Comparison of ENCODE assay signal across 25 cellular contexts in genomic region chr6:6753301-6753700, GRCh38.
A peak's percentile ranks its signal among the peaks of the same experiment; 100 is the strongest.
DNase-seq lines count a peak whose midpoint lies in the region; ATAC-seq, FAIRE-seq and TF ChIP-seq lines count a peak whose summit lies in the region.
"Had no signal": no experiment of that assay in that cellular context is flagged by ENCODE, and none has a peak within 500 bp of the region (broad histone marks: within the 10 kb centered on the region; RNA-seq: fewer than 3 reads in every experiment).

No MANE protein-coding gene starts in this region.

- H3K9ac ChIP-seq in endodermal cell (ENCODE audit: extremely low read depth, low read length, poor library complexity, severe bottlenecking) = no peak overlapping the region

- FAIRE-seq in GM19239 (lab: Jason Lieb, UNC) = no peak
- FAIRE-seq: GM12892, HTR-8/SVneo had no signal

- no peak for ATAC-seq in heart right ventricle

- no peak overlapping the region for H3K4me3 ChIP-seq in cardiac muscle cell
- no peak overlapping the region for H3K4me3 ChIP-seq in heart right ventricle
- H3K4me3 ChIP-seq in endodermal cell (ENCODE audit: low read length) = peak overlapping the region; percentile 20
- H3K4me3 ChIP-seq: MG63, SJCRH30 had no signal

- H3K27ac Mint-ChIP-seq in endodermal cell = peak overlapping the region; percentile 77
- H3K27ac Mint-ChIP-seq in nephron = peak overlapping the region; percentile 84 to 96 (median 85)

- H3K36me3 Mint-ChIP-seq in endodermal cell (ENCODE audit: low read depth) (no peaks in the 10 kb centered on the region), nephron (ENCODE audit: low read depth) (no peaks in the 10 kb centered on the region)

- H3K4me1 ChIP-seq in cardiac muscle cell (ENCODE audit: low read depth) (peaks cover 38% of the 10 kb centered on the region), heart right ventricle (peaks cover 16 to 50% (median 36%) of the 10 kb centered on the region in 9 donors), endodermal cell (ENCODE audit: control insufficient read depth, insufficient read depth, low read length) (peaks cover 11% of the 10 kb centered on the region)
- H3K4me1 ChIP-seq: SJCRH30 had no signal

- intact Hi-C loops in heart right ventricle (cut with DNase I) (loop anchor here in 2 of 10 donors (5.0 to 10.0 kb wide), 3 partner anchors 62 to 224 kb away; no protein-coding TSS in a partner anchor), head of caudate nucleus (cut with DNase I) (no loop called here)

- WGBS in heart right ventricle, 2 donors = 97 to 99% methylated on average over 8 of the region's 8 CpGs
- WGBS in endodermal cell (ENCODE audit: insufficient coverage in 1 of 2, insufficient read length in 1 of 2), 2 experiments = 92 to 93% methylated on average over 6 to 8 of the region's 8 CpGs

- H3K27ac ChIP-seq in cardiac muscle cell = peak overlapping the region; percentile 8
- no peak overlapping the region for H3K27ac ChIP-seq in heart right ventricle
- H3K27ac ChIP-seq in endodermal cell (ENCODE audit: low read depth, low read length) = no peak overlapping the region
- H3K27ac ChIP-seq: 22Rv1, SJCRH30 had no signal

- H3K27me3 Mint-ChIP-seq in endodermal cell (ENCODE audit: insufficient read depth) = peaks cover 6% of the 10 kb centered on the region
- peaks cover 29% of the 10 kb centered on the region for H3K27me3 Mint-ChIP-seq in nephron (ENCODE audit: low read depth)

- DNase-seq in cardiac muscle cell (ENCODE audit: low read depth in 1 of 2, low spot score in 1 of 2) (no peak), heart right ventricle (no peak), endodermal cell (no peak), head of caudate nucleus (no peak), DMS 273 (lab: John Stamatoyannopoulos, UW; ENCODE audit: unreplicated experiment) (no peak), GM19239 (ENCODE audit: insufficient read length, low spot score) (no peak), globus pallidus (ENCODE audit: low spot score) (no peak)
- DNase-seq: BE2C, Calu3, DMS153, DND-41, H7, KBM-7, MG63, NCI-H1105 treated with DMSO at 0.1 percent for 48 hours, NCI-H146, NCI-H1930, NCI-H2107, NCI-H524, NCI-H774, SJCRH30 had no signal

- no peaks in the 10 kb centered on the region for H3K9me3 ChIP-seq in cardiac muscle cell (ENCODE audit: low read depth)
- no peaks in the 10 kb centered on the region for H3K9me3 ChIP-seq in heart right ventricle
- H3K9me3 ChIP-seq in endodermal cell (ENCODE audit: control insufficient read depth, low read length) = no peaks in the 10 kb centered on the region
- H3K9me3 ChIP-seq: BE2C, MG63, SJCRH30 had no signal

- peaks cover 27% of the 10 kb centered on the region for H3K4me1 Mint-ChIP-seq in endodermal cell
- H3K4me1 Mint-ChIP-seq in nephron = peaks cover 43% of the 10 kb centered on the region

- no peak overlapping the region for H3K4me3 Mint-ChIP-seq in endodermal cell
- H3K4me3 Mint-ChIP-seq in nephron = no peak overlapping the region

- no peaks in the 10 kb centered on the region for H3K27me3 ChIP-seq in cardiac muscle cell
- no peaks in the 10 kb centered on the region for H3K27me3 ChIP-seq in heart right ventricle
- no peaks in the 10 kb centered on the region for H3K27me3 ChIP-seq in endodermal cell (ENCODE audit: control insufficient read depth, insufficient read depth, low read length, poor library complexity, severe bottlenecking)
- H3K27me3 ChIP-seq: BE2C, MG63, SJCRH30 had no signal

- TF ChIP-seq CTCF in cardiac muscle cell (IDR thresholded peaks at IDR 0.05; ENCODE audit: low read depth, low read length) = no peak
- no peak for TF ChIP-seq CTCF in heart right ventricle (IDR thresholded peaks at IDR 0.05)
- TF ChIP-seq CTCF in endodermal cell (conservative IDR thresholded peaks at IDR 0.05) = no peak
- no peak for TF ChIP-seq CTCF in nephron (IDR thresholded peaks at IDR 0.05; ENCODE audit: unreplicated experiment in 3 of 3)

- H3K9me3 Mint-ChIP-seq in endodermal cell (no peaks in the 10 kb centered on the region), nephron (no peaks in the 10 kb centered on the region)

- H3K36me3 ChIP-seq in cardiac muscle cell (no peaks in the 10 kb centered on the region), heart right ventricle (no peaks in the 10 kb centered on the region), endodermal cell (ENCODE audit: control insufficient read depth, insufficient read depth, low read length) (no peaks in the 10 kb centered on the region)
- H3K36me3 ChIP-seq: BE2C, MG63, SJCRH30 had no signal
